Comparison of ENCODE assay signal across 15 cellular contexts in genomic region chr3:19399836-19400235, GRCh38.
"Had no signal": no experiment of that assay in that cellular context is flagged by ENCODE, and none has a peak within 500 bp of the region (broad histone marks: within the 10 kb centered on the region; RNA-seq: fewer than 3 reads in every experiment).

No MANE protein-coding gene starts in this region.

- H3K4me3 ChIP-seq: gastrocnemius medialis, left ventricle myocardium inferior, lower lobe of right lung, pancreas had no signal

- H3K27me3 ChIP-seq: gastrocnemius medialis, pancreas had no signal

- H3K9me3 ChIP-seq: gastrocnemius medialis, left ventricle myocardium inferior, lower lobe of right lung, pancreas had no signal

- ATAC-seq: effector memory CD8-positive, alpha-beta T cell; gastrocnemius medialis; left cardiac atrium; lower lobe of right lung; pancreas; right cardiac atrium had no signal

- H3K4me1 ChIP-seq: gastrocnemius medialis, left ventricle myocardium inferior, lower lobe of right lung, pancreas had no signal

- DNase-seq: effector memory CD8-positive, alpha-beta T cell; erythroblast; gastrocnemius medialis; glutamatergic neuron; left cardiac atrium; left ventricle myocardium inferior; lower lobe of right lung; mesenchymal stem cell; midbrain; occipital lobe; pancreas; right cardiac atrium; small intestine; stimulated activated CD4-positive, alpha-beta T cell treated with anti-CD3 and anti-CD28 coated beads, Interleukin-2, amount 100 ng/mL, for 48 hours; stimulated activated naive CD4-positive, alpha-beta T cell treated with Interleukin-2 at 50 U/mL for 16 hours had no signal

- H3K27ac ChIP-seq: gastrocnemius medialis, left ventricle myocardium inferior, lower lobe of right lung, pancreas had no signal

- H3K36me3 ChIP-seq: gastrocnemius medialis, left ventricle myocardium inferior, lower lobe of right lung, pancreas had no signal
